12 cellular contexts compared by ENCODE assay signal in the genomic region with DNA sequence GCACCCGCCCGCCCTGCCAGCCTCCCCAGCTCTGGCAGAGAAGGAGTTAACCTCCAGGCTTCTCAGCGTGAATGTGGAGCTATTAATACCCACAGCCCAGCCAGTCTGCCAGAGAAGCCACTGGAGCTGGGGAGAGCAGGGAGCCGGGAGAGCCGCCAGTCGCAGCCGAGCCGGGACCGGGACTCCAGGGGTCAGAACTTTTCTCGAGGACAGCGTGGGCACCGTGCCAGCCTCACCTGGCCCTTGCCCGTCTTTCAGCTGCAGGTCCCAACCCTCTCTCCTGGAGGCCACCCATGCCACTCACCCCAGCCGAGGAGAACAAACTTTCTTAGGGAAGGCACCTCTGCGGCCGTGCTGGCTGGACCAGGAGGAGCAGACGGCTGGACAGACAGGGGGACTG. TPM values are rescaled to one million over a fixed set of nuclear protein-coding genes. Genes with fewer than 3 reads are reported as not detected.
DNase-seq lines count a peak whose midpoint lies in the region; ATAC-seq and TF ChIP-seq lines count a peak whose summit lies in the region.
"Had no signal": no experiment of that assay in that cellular context is flagged by ENCODE, and none has a peak within 500 bp of the region (broad histone marks: within the 10 kb centered on the region; RNA-seq: fewer than 3 reads in every experiment).

No MANE protein-coding gene starts in this region.

- H3K9me3 ChIP-seq in HUES48 (ENCODE audit: control insufficient read depth, insufficient read depth, low read length) (no peaks in the 10 kb centered on the region), right atrium auricular region (no peaks in the 10 kb centered on the region)

- peaks cover 37% of the 10 kb centered on the region for H3K4me1 ChIP-seq in HUES48 (ENCODE audit: control insufficient read depth, insufficient read depth, low read length)
- H3K4me1 ChIP-seq in right atrium auricular region: peaks cover 0 to 15% of the 10 kb centered on the region in 2 donors

- H3K27me3 ChIP-seq in HUES48 (ENCODE audit: control insufficient read depth, insufficient read depth, low read length) (no peaks in the 10 kb centered on the region), right atrium auricular region (no peaks in the 10 kb centered on the region)

- no peaks in the 10 kb centered on the region for H3K36me3 ChIP-seq in HUES48 (ENCODE audit: control insufficient read depth, insufficient read depth, low read length)
- H3K36me3 ChIP-seq in right atrium auricular region: no peaks in the 10 kb centered on the region

- ATAC-seq in HG02885 (IDR thresholded peaks at IDR 0.05; ENCODE audit: poor library complexity, unreplicated experiment): no peak
- ATAC-seq in GM21619 (IDR thresholded peaks at IDR 0.05; ENCODE audit: unreplicated experiment): no peak
- ATAC-seq: activated T-cell treated with anti-CD3 and anti-CD28 coated beads, Interleukin-2, amount 50 U/mL, for 72 hours had no signal

- TF ChIP-seq CTCF in right atrium auricular region (IDR thresholded peaks at IDR 0.05): no peak
- TF ChIP-seq CTCF in retinal pigment epithelial cell (conservative IDR thresholded peaks at IDR 0.05; ENCODE audit: low read depth, low read length): no peak

- H3K9ac ChIP-seq in HUES48 (ENCODE audit: low read depth, low read length): no peak overlapping the region; the same call in 1 of the 2 replicates

- no peak overlapping the region for H3K27ac ChIP-seq in HUES48 (ENCODE audit: low read depth, low read length)
- peak overlapping the region; percentile 58 to 76 for H3K27ac ChIP-seq in right atrium auricular region

- peak; percentile 2 for DNase-seq in amniotic stem cell (lab: John Stamatoyannopoulos, UW)
- no peak for DNase-seq in right atrium auricular region (ENCODE audit: low spot score)
- DNase-seq in retinal pigment epithelial cell (ENCODE audit: low read depth): peak; percentile 22
- DNase-seq in NCI-H1105 (lab: John Stamatoyannopoulos, UW): no peak
- no peak for DNase-seq in GF-D8 (lab: John Stamatoyannopoulos, UW)
- DNase-seq: activated T-cell treated with anti-CD3 and anti-CD28 coated beads, Interleukin-2, amount 50 U/mL, for 72 hours; NCI-H524 treated with DMSO at 0.1 percent for 48 hours; stimulated activated CD4-positive, alpha-beta T cell treated with anti-CD3 and anti-CD28 coated beads, Interleukin-1b, Interleukin-23, amount 100 ng/mL, for 48 hours had no signal

- H3K4me3 ChIP-seq in HUES48 (ENCODE audit: low read depth, low read length) (peak overlapping the region; percentile 37; the same call in 1 of the 2 replicates), right atrium auricular region (peak overlapping the region; percentile 38 to 52), retinal pigment epithelial cell (ENCODE audit: low read length) (peak overlapping the region; percentile 49)

RNA-seq across cellular contexts. Expression of gene SBK1, which starts 33.8 kb away (rescaled TPM):
- under 1 TPM; 0.47 to 0.52 TPM for total RNA-seq in right atrium auricular region
- total RNA-seq: mesenteric fat pad had no signal

RNA-seq across cellular contexts. Expression of gene XPO6, which starts 46.8 kb away (rescaled TPM):
- total RNA-seq in right atrium auricular region: 10 to 100 TPM; 17.9 to 29.8 TPM

Comparison
In these comparisons a context has a peak if more than half of its experiments do, and no peak if none do; other contexts are left out.
1. DNase-seq: peak in amniotic stem cell (single experiment) and retinal pigment epithelial cell (single experiment); none in right atrium auricular region (single experiment), NCI-H1105 (single experiment) and GF-D8 (single experiment).
2. Peak in every context shown above with its lines, with median percentiles within 50 percentile points of each other: H3K4me3 ChIP-seq.